In genomic region chr4:42395595-42395994, GRCh38 we compare ENCODE assay signal across 33 cellular contexts. TPM values are rescaled to one million over a fixed set of nuclear protein-coding genes. Genes with fewer than 3 reads are reported as not detected.
"Had no signal": no experiment of that assay in that cellular context is flagged by ENCODE, and none has a peak within 500 bp of the region (broad histone marks: within the 10 kb centered on the region; RNA-seq: fewer than 3 reads in every experiment).

No MANE protein-coding gene starts in this region.

- H3K27ac ChIP-seq: neural progenitor cell, ovary, parathyroid adenoma, psoas muscle, skin epidermis, spleen, suprapubic skin, testis, tibial artery, transverse colon, upper lobe of right lung, uterus had no signal

- H3K4me3 ChIP-seq: neural progenitor cell, ovary, psoas muscle, skin epidermis, smooth muscle cell, suprapubic skin, testis, tibial artery, upper lobe of right lung, uterus had no signal

- H3K9me3 Mint-ChIP-seq: naive B cell; naive thymus-derived CD8-positive, alpha-beta T cell; natural killer cell treated with Interleukin-12 subunit alpha and Interleukin-12 subunit beta and Interleukin-15 and Interleukin-18, amount 100 ng/mL, for 72 hours; neural progenitor cell; stimulated activated memory B cell treated with anti-CD40 and anti-IgM and Interleukin-4, amounts not matched to agents 10 μg/mL and 1 μg/mL and 100 μg/mL, for 72 hours; stimulated activated naive CD8-positive, alpha-beta T cell treated with anti-CD3 and anti-CD28 coated beads, Interleukin-15, amount 100 ng/mL, for 72 hours; type B pancreatic cell had no signal

- ATAC-seq: naive thymus-derived CD8-positive, alpha-beta T cell; natural killer cell treated with Interleukin-12 subunit alpha and Interleukin-12 subunit beta and Interleukin-15 and Interleukin-18, amount 100 ng/mL, for 72 hours; psoas muscle; right cardiac atrium; sciatic nerve; stimulated activated memory B cell treated with anti-CD40 and anti-IgM and Interleukin-4, amounts not matched to agents 10 μg/mL and 1 μg/mL and 100 μg/mL, for 72 hours; stimulated activated naive CD8-positive, alpha-beta T cell treated with anti-CD3 and anti-CD28 coated beads, Interleukin-15, amount 100 ng/mL, for 72 hours; stimulated activated naive CD8-positive, alpha-beta T cell treated with anti-CD3 and anti-CD28 coated beads, Interleukin-15, Interleukin-2, amounts not matched to agents 100 U/mL and 50 U/mL, for 24 hours; upper lobe of right lung had no signal

- H3K27me3 ChIP-seq: ovary, testis had no signal

- H3K27ac Mint-ChIP-seq: naive B cell; naive thymus-derived CD8-positive, alpha-beta T cell; natural killer cell treated with Interleukin-12 subunit alpha and Interleukin-12 subunit beta and Interleukin-15 and Interleukin-18, amount 100 ng/mL, for 72 hours; neural progenitor cell; progenitor cell of endocrine pancreas; stimulated activated memory B cell treated with anti-CD40 and anti-IgM and Interleukin-4, amounts not matched to agents 10 μg/mL and 1 μg/mL and 100 μg/mL, for 72 hours; stimulated activated naive CD8-positive, alpha-beta T cell treated with anti-CD3 and anti-CD28 coated beads, Interleukin-15, amount 100 ng/mL, for 72 hours; type B pancreatic cell had no signal

- H3K4me1 ChIP-seq: parathyroid adenoma had no signal

- H2AFZ ChIP-seq: neural progenitor cell, parathyroid adenoma had no signal

- H3K36me3 ChIP-seq: neural progenitor cell, ovary, spleen, suprapubic skin, tibial artery, transverse colon, upper lobe of right lung, uterus had no signal

- H3K36me3 Mint-ChIP-seq: naive B cell; natural killer cell treated with Interleukin-12 subunit alpha and Interleukin-12 subunit beta and Interleukin-15 and Interleukin-18, amount 100 ng/mL, for 72 hours; neural progenitor cell; stimulated activated memory B cell treated with anti-CD40 and anti-IgM and Interleukin-4, amounts not matched to agents 10 μg/mL and 1 μg/mL and 100 μg/mL, for 72 hours; type B pancreatic cell had no signal

- DNase-seq: naive B cell; naive thymus-derived CD8-positive, alpha-beta T cell; occipital lobe; ovary; posterior cingulate gyrus; psoas muscle; right cardiac atrium; spleen; stimulated activated CD4-positive, alpha-beta T cell treated with anti-CD3 and anti-CD28 coated beads, Interleukin-12 subunit alpha, Interleukin-12 subunit beta, amount 100 ng/mL, for 4 hours; stimulated activated CD4-positive, alpha-beta T cell treated with anti-CD3 and anti-CD28 coated beads, Interleukin-1b, Interleukin-23, amount 100 ng/mL, for 48 hours; stimulated activated CD4-positive, alpha-beta T cell treated with anti-CD3 and anti-CD28 coated beads, Interleukin-4, amount 100 ng/mL, for 1 hour; stimulated activated CD4-positive, alpha-beta T cell treated with anti-CD3 and anti-CD28 coated beads, Interleukin-4, amount 100 ng/mL, for 4 hours; stimulated activated CD8-positive, alpha-beta memory T cell treated with anti-CD3 and anti-CD28 coated beads, Interleukin-4, amount 100 ng/mL, for 48 hours; stimulated activated naive CD4-positive, alpha-beta T cell; stimulated activated naive CD8-positive, alpha-beta T cell treated with anti-CD3 and anti-CD28 coated beads, Interleukin-15, amount 100 ng/mL, for 72 hours; stimulated activated naive CD8-positive, alpha-beta T cell treated with anti-CD3 and anti-CD28 coated beads, Interleukin-15, Interleukin-2, amounts not matched to agents 100 U/mL and 50 U/mL, for 24 hours; substantia nigra; testis; tibial artery; transverse colon; upper lobe of right lung; uterus had no signal

- H3K79me2 ChIP-seq: parathyroid adenoma had no signal

RNA-seq across cellular contexts. Expression of gene SHISA3, which starts 1.7 kb away (rescaled TPM):
- total RNA-seq: naive thymus-derived CD8-positive, alpha-beta T cell; osteoblast; smooth muscle cell had no signal
- polyA plus RNA-seq: naive thymus-derived CD8-positive, alpha-beta T cell; smooth muscle cell had no signal
